ENCODE assay signal across 19 cellular contexts in genomic region chr10:59304521-59305097, GRCh38. TPM values are rescaled to one million over a fixed set of nuclear protein-coding genes. Genes with fewer than 3 reads are reported as not detected.
"Had no signal": no experiment of that assay in that cellular context is flagged by ENCODE, and none has a peak within 500 bp of the region (broad histone marks: within the 10 kb centered on the region; RNA-seq: fewer than 3 reads in every experiment).

No MANE protein-coding gene starts in this region.

- H3K36me3 ChIP-seq: SJSA1 had no signal

- H3K4me3 ChIP-seq: SJSA1, SK-N-MC had no signal

- H3K4me1 ChIP-seq: SJSA1 had no signal

- H3K27me3 ChIP-seq: SJSA1 had no signal

- H3K27ac ChIP-seq: HL-60, SJSA1, SK-N-MC had no signal

- DNase-seq: KBM-7, MV-4-11, NCI-H1048, NCI-H1105, NCI-H1417 treated with DMSO at 0.1 percent for 48 hours, NCI-H146, NCI-H187 treated with DMSO at 0.1 percent for 48 hours, NCI-H2029 treated with DMSO at 0.1 percent for 48 hours, NCI-H2227 treated with DMSO at 0.1 percent for 48 hours, NCI-H524, NCI-H526 treated with DMSO at 0.1 percent for 48 hours, NCI-H774, Right ventricle myocardium superior, RPMI8226, SIG-M5 had no signal

RNA-seq across cellular contexts. Expression of gene FAM13C, which starts 57.7 kb away (rescaled TPM):
- total RNA-seq: MCF 10A had no signal
